1 cellular context compared by ENCODE assay signal in the genomic region with DNA sequence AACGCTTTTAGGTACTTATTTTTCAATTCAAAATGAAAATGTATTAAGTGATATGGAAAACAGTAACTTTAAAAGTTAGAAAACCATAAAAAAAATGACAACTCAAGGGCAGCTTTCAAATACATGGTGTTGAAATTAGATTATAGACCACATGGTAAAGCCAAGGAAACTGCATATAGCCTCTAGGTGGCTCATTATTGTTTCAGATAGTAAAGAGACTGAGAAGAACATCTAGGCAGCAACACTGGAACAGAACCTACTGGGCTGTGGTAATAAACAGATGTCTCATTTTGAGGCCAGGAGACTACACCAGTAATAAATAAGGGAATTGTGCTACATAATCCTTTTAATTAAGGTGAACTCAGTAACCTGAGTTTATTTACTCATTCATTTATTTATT.
TF ChIP-seq lines count a peak whose summit lies in the region.

No MANE protein-coding gene starts in this region.

TF ChIP-seq in HepG2, 621 proteins besides CTCF, POLR2A, EP300 and RAD21 (continued from another document):
- TF ChIP-seq, protein P1, sequence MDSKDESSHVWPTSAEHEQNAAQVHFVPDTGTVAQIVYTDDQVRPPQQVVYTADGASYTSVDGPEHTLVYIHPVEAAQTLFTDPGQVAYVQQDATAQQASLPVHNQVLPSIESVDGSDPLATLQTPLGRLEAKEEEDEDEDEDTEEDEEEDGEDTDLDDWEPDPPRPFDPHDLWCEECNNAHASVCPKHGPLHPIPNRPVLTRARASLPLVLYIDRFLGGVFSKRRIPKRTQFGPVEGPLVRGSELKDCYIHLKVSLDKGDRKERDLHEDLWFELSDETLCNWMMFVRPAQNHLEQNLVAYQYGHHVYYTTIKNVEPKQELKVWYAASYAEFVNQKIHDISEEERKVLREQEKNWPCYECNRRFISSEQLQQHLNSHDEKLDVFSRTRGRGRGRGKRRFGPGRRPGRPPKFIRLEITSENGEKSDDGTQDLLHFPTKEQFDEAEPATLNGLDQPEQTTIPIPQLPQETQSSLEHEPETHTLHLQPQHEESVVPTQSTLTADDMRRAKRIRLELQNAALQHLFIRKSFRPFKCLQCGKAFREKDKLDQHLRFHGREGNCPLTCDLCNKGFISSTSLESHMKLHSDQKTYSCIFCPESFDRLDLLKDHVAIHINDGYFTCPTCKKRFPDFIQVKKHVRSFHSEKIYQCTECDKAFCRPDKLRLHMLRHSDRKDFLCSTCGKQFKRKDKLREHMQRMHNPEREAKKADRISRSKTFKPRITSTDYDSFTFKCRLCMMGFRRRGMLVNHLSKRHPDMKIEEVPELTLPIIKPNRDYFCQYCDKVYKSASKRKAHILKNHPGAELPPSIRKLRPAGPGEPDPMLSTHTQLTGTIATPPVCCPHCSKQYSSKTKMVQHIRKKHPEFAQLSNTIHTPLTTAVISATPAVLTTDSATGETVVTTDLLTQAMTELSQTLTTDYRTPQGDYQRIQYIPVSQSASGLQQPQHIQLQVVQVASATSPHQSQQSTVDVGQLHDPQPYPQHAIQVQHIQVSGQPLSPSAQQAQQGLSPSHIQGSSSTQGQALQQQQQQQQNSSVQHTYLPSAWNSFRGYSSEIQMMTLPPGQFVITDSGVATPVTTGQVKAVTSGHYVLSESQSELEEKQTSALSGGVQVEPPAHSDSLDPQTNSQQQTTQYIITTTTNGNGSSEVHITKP (CRISPR knock-in tag; IDR thresholded peaks at IDR 0.05; ENCODE audit: low read depth), result no peak
- TF ChIP-seq ZNF251 (CRISPR knock-in tag; IDR thresholded peaks at IDR 0.05) (no peak), ZFP90 (CRISPR knock-in tag; IDR thresholded peaks at IDR 0.05; ENCODE audit: borderline replicate concordance) (no peak), ETV6 (CRISPR knock-in tag; conservative IDR thresholded peaks at IDR 0.05) (no peak), BRD4 (CRISPR knock-in tag; IDR thresholded peaks at IDR 0.05) (no peak), ATAD3A (CRISPR knock-in tag; IDR thresholded peaks at IDR 0.05) (no peak), MTF1 (CRISPR knock-in tag; IDR thresholded peaks at IDR 0.05) (no peak), RBM39 (IDR thresholded peaks at IDR 0.05; ENCODE audit: low read depth, low read length, poor library complexity, severe bottlenecking) (no peak), PCBP2 (optimal IDR thresholded peaks at IDR 0.05; ENCODE audit: low read depth, low read length, poor library complexity, severe bottlenecking) (no peak)
TF ChIP-seq in HepG2: peak in this region for 0.
